ENCODE assay signal across 8 cellular contexts in genomic region chr3:52220380-52221026, GRCh38. TPM values are rescaled to one million over a fixed set of nuclear protein-coding genes. Genes with fewer than 3 reads are reported as not detected.
DNase-seq lines count a peak whose midpoint lies in the region; ATAC-seq, FAIRE-seq and TF ChIP-seq lines count a peak whose summit lies in the region.

No MANE protein-coding gene starts in this region.

- no peak for FAIRE-seq in kidney (lab: Jason Lieb, UNC)

- H3K79me2 ChIP-seq in mammary epithelial cell (ENCODE audit: insufficient read depth, low read length): no peaks in the 10 kb centered on the region

- no TSS peak for BruUV-seq in mammary epithelial cell (replicated peaks; lab: Mats Ljungman, UMichigan)

- no peak for ATAC-seq in GM21447 (IDR thresholded peaks at IDR 0.05; ENCODE audit: unreplicated experiment)

- H3K27ac ChIP-seq in HEK293 (ENCODE audit: extremely low read depth, low read depth, low read length) (no peak overlapping the region), mammary epithelial cell (ENCODE audit: insufficient read depth, low read depth, low read length) (no peak overlapping the region), kidney (ENCODE audit: low read depth in 2 of 2, low read length in 2 of 2) (no peak overlapping the region)

- H4K20me1 ChIP-seq in mammary epithelial cell (ENCODE audit: insufficient read depth, low read length): no peaks in the 10 kb centered on the region

- TF ChIP-seq CTCF in HEK293 (tag by site-specific recombination; IDR thresholded peaks at IDR 0.05) (peak; percentile 58), mammary epithelial cell (conservative IDR thresholded peaks at IDR 0.05 in 1 of 2, IDR thresholded peaks at IDR 0.05 in 1 of 2; ENCODE audit: extremely low read depth in 1 of 2, insufficient read depth in 1 of 2, low read depth in 1 of 2, low read length in 2 of 2) (peak; percentile 94 to 96), kidney (IDR thresholded peaks at IDR 0.05; ENCODE audit: borderline replicate concordance, extremely low read depth, insufficient read depth) (peak; percentile 95)

- intact Hi-C loops in mammary epithelial cell (cut with micrococcal nuclease) (loop anchor here (1.0 kb wide), 1 partner anchor 119 kb away; no protein-coding TSS in a partner anchor), kidney (cut with DNase I) (loop anchor here (10.0 kb wide), 1 partner anchor 124 kb away; no protein-coding TSS in a partner anchor)

- no peak overlapping the region for H2AFZ ChIP-seq in mammary epithelial cell (ENCODE audit: low read depth, low read length)

- peaks cover 0 to 6% of the 10 kb centered on the region in 2 experiments; a peak in 2 of 3 replicates for H3K36me3 ChIP-seq in HEK293 (ENCODE audit: control insufficient read depth in 2 of 2, insufficient read depth in 1 of 2, low read length in 2 of 2)
- no peaks in the 10 kb centered on the region for H3K36me3 ChIP-seq in mammary epithelial cell (ENCODE audit: insufficient read depth, low read length)
- peaks cover 0 to 2% of the 10 kb centered on the region in 2 donors for H3K36me3 ChIP-seq in kidney (ENCODE audit: control insufficient read depth in 1 of 2, insufficient read depth in 2 of 2, low read length in 2 of 2)

- H3K9me3 ChIP-seq in HEK293 (ENCODE audit: control insufficient read depth, insufficient read depth, low read depth, low read length): no peaks in the 10 kb centered on the region
- no peaks in the 10 kb centered on the region for H3K9me3 ChIP-seq in mammary epithelial cell (replicated peaks; ENCODE audit: insufficient read depth, low read length)
- no peaks in the 10 kb centered on the region for H3K9me3 ChIP-seq in kidney (ENCODE audit: control insufficient read depth in 1 of 2, low read length in 2 of 2)

- dilution Hi-C loops in mammary epithelial cell (cut with HindIII; ENCODE audit: low sequenced_read_pairs): no loop called here

- H3K4me1 ChIP-seq in HEK293 (ENCODE audit: control insufficient read depth, insufficient read depth, low read length): no peaks in the 10 kb centered on the region
- peaks cover 28% of the 10 kb centered on the region for H3K4me1 ChIP-seq in mammary epithelial cell (ENCODE audit: insufficient read depth, low read length)
- H3K4me1 ChIP-seq in kidney (ENCODE audit: control insufficient read depth in 1 of 2, insufficient read depth in 1 of 2, low read depth in 1 of 2, low read length in 2 of 2): peaks cover 4 to 32% of the 10 kb centered on the region in 2 donors

- H3K9ac ChIP-seq in mammary epithelial cell (ENCODE audit: insufficient read depth, low read length): no peak overlapping the region
- no peak overlapping the region for H3K9ac ChIP-seq in kidney (ENCODE audit: low read length in 2 of 2)

- 33% methylated on average over 8 of the region's 9 CpGs for WGBS in mammary epithelial cell (ENCODE audit: low coverage, missing lambda C conversion rate)

- POLR2A ChIA-PET in HEK293 (lab: Yijun Ruan, JAX): interaction anchor here (0.7 to 1.2 kb wide), 2 partner anchors 11 to 177 kb away, joined by 3 to 6 read pairs; no protein-coding TSS in a partner anchor

- DNase-seq in COLO668 (lab: John Stamatoyannopoulos, UW; ENCODE audit: unreplicated experiment) (peak; percentile 73), NCI-H2227 treated with DMSO at 0.1 percent for 48 hours (lab: John Stamatoyannopoulos, UW) (peak; percentile 55), mammary epithelial cell (peak; percentile 53), kidney (peak; percentile 91)
- peak; percentile 80 for DNase-seq in activated CD4-positive, CD25-positive, alpha-beta regulatory T cell treated with anti-CD3 and anti-CD28 coated beads, Interleukin-2, amount 50 U/mL, for 16 hours (ENCODE audit: low read depth, low spot score)
- DNase-seq in stimulated activated CD4-positive, alpha-beta T cell treated with anti-CD3 and anti-CD28 coated beads, Interleukin-1b, Interleukin-23, amount 100 ng/mL, for 48 hours: peak; percentile 88

- H3K27me3 ChIP-seq in mammary epithelial cell (ENCODE audit: insufficient read depth, low read length): no peaks in the 10 kb centered on the region

- in situ Hi-C loops in mammary epithelial cell (cut with MboI; ENCODE audit: low sequenced_read_pairs in 2 of 2): no loop called here

- CTCF ChIA-PET in HEK293 (lab: Yijun Ruan, JAX) (interaction anchor here (0.5 to 8.1 kb wide), 34 partner anchors 8 to 229 kb away, joined by 3 to 95 read pairs (median 4); no protein-coding TSS in a partner anchor), mammary epithelial cell (lab: Charles Lee; ENCODE audit: low non-redundant PET) (interaction anchor here (0.7 kb wide), 2 partner anchors 18 to 46 kb away, joined by 3 read pairs; partner anchors contain the start of gene TWF2)

- H3K4me3 ChIP-seq in HEK293 (ENCODE audit: low read depth, low read length) (no peak overlapping the region), mammary epithelial cell (replicated peaks in 1 of 3; ENCODE audit: insufficient read depth in 1 of 3, low read depth in 2 of 3, low read length in 3 of 3) (no peak overlapping the region), kidney (ENCODE audit: low read length in 2 of 2) (no peak overlapping the region)

- H3K4me2 ChIP-seq in mammary epithelial cell (ENCODE audit: insufficient read depth, low read depth, low read length): no peak overlapping the region

TF ChIP-seq in HEK293, 187 proteins besides CTCF, POLR2A, EP300 and RAD21:
- TF ChIP-seq ZNF335 (tag by site-specific recombination; conservative IDR thresholded peaks at IDR 0.05) (0 out of 2 replicates have a peak, but pooled peaks have one; percentile 21), PRDM10 (tag by site-specific recombination; IDR thresholded peaks at IDR 0.05) (peak; percentile 39; the same call in 1 of the 2 replicates), ZNF394 (tag by site-specific recombination; IDR thresholded peaks at IDR 0.05; ENCODE audit: borderline replicate concordance) (peak; percentile 21; the same call in 1 of the 2 replicates), ZNF654 (tag by site-specific recombination; IDR thresholded peaks at IDR 0.05; ENCODE audit: low read depth) (peak; percentile 62), GLI4 (tag by site-specific recombination; IDR thresholded peaks at IDR 0.05) (no peak), ZNF366 (tag by site-specific recombination; conservative IDR thresholded peaks at IDR 0.05) (peak; percentile 54; the same call in 1 of the 2 replicates), ZNF138 (tag by site-specific recombination; IDR thresholded peaks at IDR 0.05; ENCODE audit: borderline replicate concordance) (no peak), ZNF600 (tag by site-specific recombination; IDR thresholded peaks at IDR 0.05) (peak; percentile 83), ZNF2 (tag by site-specific recombination; IDR thresholded peaks at IDR 0.05) (peak; percentile 75; the same call in 1 of the 2 replicates), ZNF76 (tag by site-specific recombination; IDR thresholded peaks at IDR 0.05; ENCODE audit: borderline replicate concordance, low read depth) (0 out of 2 replicates have a peak, but pooled peaks have one; percentile 34)

RNA-seq across cellular contexts. Expression of gene TLR9, which starts 4.9 kb away (rescaled TPM):
- total RNA-seq in mammary epithelial cell: not detected
- polyA plus RNA-seq in mammary epithelial cell: not detected
- not detected for polyA minus RNA-seq in mammary epithelial cell
- total RNA-seq in kidney: 0.94 TPM
- polyA plus RNA-seq in kidney (ENCODE audit: insufficient read depth, low read depth, low replicate concordance): not detected

RNA-seq across cellular contexts. Expression of gene TWF2, which starts 18.5 kb away (rescaled TPM):
- total RNA-seq in mammary epithelial cell (10 to 100 TPM; 67.8 to 96.2 TPM), kidney (59.9 TPM)
- polyA plus RNA-seq in mammary epithelial cell (137 TPM), kidney (ENCODE audit: insufficient read depth, low read depth, low replicate concordance) (44.0 TPM)
- 179 TPM for polyA minus RNA-seq in mammary epithelial cell

RNA-seq across cellular contexts. Expression of gene ALAS1, which starts 22.5 kb away (rescaled TPM):
- total RNA-seq in mammary epithelial cell: 10 to 100 TPM; 24.2 to 39.2 TPM
- 49.2 TPM for polyA plus RNA-seq in mammary epithelial cell
- polyA minus RNA-seq in mammary epithelial cell: 34.0 TPM
- total RNA-seq in kidney: 42.8 TPM
- polyA plus RNA-seq in kidney (ENCODE audit: insufficient read depth, low read depth, low replicate concordance): 77.2 TPM

RNA-seq across cellular contexts. Expression of gene PPM1M, which starts 25.1 kb away (rescaled TPM):
- total RNA-seq in mammary epithelial cell (1 to 10 TPM; 4.8 to 8.7 TPM), kidney (32.5 TPM)
- polyA plus RNA-seq in mammary epithelial cell (4.3 TPM), kidney (ENCODE audit: insufficient read depth, low read depth, low replicate concordance) (23.2 TPM)
- polyA minus RNA-seq in mammary epithelial cell: not detected

RNA-seq across cellular contexts. Expression of gene WDR82, which starts 57.9 kb away (rescaled TPM):
- total RNA-seq in mammary epithelial cell (10 to 100 TPM; 54.3 to 59.8 TPM), kidney (75.8 TPM)
- polyA plus RNA-seq in mammary epithelial cell (52.7 TPM), kidney (ENCODE audit: insufficient read depth, low read depth, low replicate concordance) (20.9 TPM)
- polyA minus RNA-seq in mammary epithelial cell: 57.3 TPM
